8 cellular contexts compared by ENCODE assay signal in the genomic region with DNA sequence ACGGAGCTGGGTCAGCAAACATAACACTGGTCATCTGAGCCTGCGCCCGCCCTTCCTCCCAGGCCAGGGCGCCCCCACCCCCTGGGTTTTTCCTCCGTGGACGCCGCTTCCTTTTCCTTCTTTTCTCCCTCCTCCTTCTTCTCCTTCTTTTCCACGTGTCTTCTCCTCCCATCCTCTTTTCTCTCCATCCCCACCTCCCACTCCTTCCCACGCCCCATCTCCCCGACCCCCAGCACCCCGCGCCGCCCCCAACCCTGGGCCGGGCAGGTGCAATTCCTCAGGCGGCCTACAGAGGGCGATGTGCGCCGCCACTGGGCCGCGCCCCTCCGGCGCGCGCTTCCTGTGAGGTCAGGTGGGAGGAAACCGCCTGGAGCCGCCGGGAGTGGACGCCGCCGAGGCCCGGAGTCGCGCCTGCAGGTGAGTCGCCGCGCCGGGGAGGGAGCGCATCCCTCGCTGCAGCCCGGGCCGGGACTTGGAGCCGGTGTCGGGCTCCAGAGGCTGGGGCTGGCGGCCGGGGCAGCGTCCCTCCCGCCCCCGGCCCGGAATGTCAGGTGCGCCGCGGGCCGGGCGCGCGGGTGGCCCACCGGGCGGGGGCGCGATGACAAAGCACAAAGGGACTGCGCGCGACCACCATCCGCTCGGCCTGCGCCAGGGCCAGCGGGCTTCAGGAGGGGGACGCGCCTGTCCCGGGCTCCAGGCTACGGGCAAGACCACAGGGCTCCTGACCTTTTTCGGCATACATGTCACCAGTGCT. TPM values are rescaled to one million over a fixed set of nuclear protein-coding genes. Genes with fewer than 3 reads are reported as not detected.
DNase-seq lines count a peak whose midpoint lies in the region; ATAC-seq and TF ChIP-seq lines count a peak whose summit lies in the region.

A gene with protein sequence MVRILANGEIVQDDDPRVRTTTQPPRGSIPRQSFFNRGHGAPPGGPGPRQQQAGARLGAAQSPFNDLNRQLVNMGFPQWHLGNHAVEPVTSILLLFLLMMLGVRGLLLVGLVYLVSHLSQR (plus strand): TSS at position 351 of the 754 bp plus-strand sequence. CDS start 1,497 bp downstream, outside the sequence.

- H3K9ac ChIP-seq in HCT116 (ENCODE audit: low read length) (peak within 1 kb of the TSS; percentile 67), trophoblast cell (ENCODE audit: low read length) (peak within 1 kb of the TSS; percentile 28)

- H3K79me2 ChIP-seq in HCT116 (ENCODE audit: insufficient read depth, low read length) (peaks cover 15% of the 10 kb centered on the region), PC-9 (ENCODE audit: low read depth) (no peaks in the 10 kb centered on the region), trophoblast cell (ENCODE audit: control insufficient read depth, insufficient read depth, low read length, poor library complexity) (peaks cover 6% of the 10 kb centered on the region)

- RAD21 ChIA-PET in HCT116 (lab: Charles Lee; ENCODE audit: low non-redundant PET in 1 of 2, low total read pairs in 2 of 2, uncharacterized antibody in 2 of 2, unreplicated experiment in 2 of 2): no interaction called here

- H3K36me3 ChIP-seq in HCT116 (ENCODE audit: control insufficient read depth in 1 of 2, insufficient read depth in 2 of 2, low read length in 2 of 2) (peaks cover 7 to 8% of the 10 kb centered on the region in 2 experiments; a peak in 3 of 4 replicates), PC-9 (ENCODE audit: low read depth) (no peaks in the 10 kb centered on the region), trophoblast cell (ENCODE audit: control insufficient read depth in 1 of 2, insufficient read depth in 2 of 2, low read length in 2 of 2) (peaks cover 18 to 20% of the 10 kb centered on the region in 2 experiments), tibial nerve (peaks cover 0 to 16% (median 0%) of the 10 kb centered on the region in 3 donors)

- peaks cover 14% of the 10 kb centered on the region for H3K36me3 Mint-ChIP-seq in CD4-positive, alpha-beta T cell (ENCODE audit: low read depth)

- no peak within 1 kb of the TSS for H3K23ac ChIP-seq in trophoblast cell (ENCODE audit: low read length)

- peak within 1 kb of the TSS; percentile 72 for H3K14ac ChIP-seq in trophoblast cell (ENCODE audit: low read length)

- peak within 1 kb of the TSS; percentile 91 for H4K12ac ChIP-seq in trophoblast cell (ENCODE audit: low read depth, low read length)

- no peaks in the 10 kb centered on the region for H3K27me3 Mint-ChIP-seq in CD4-positive, alpha-beta T cell

- CTCF ChIA-PET in CD4-positive, alpha-beta T cell (lab: Charles Lee): interaction anchor here (1.1 to 1.4 kb wide), 2 partner anchors 9 to 119 kb away, joined by 3 to 4 read pairs; no protein-coding TSS in a partner anchor
- CTCF ChIA-PET in HCT116 (lab: Charles Lee): interaction anchor here (1.0 to 2.2 kb wide), 5 partner anchors 11 to 297 kb away, joined by 3 to 9 read pairs (median 3); no protein-coding TSS in a partner anchor
- CTCF ChIA-PET in PC-9 (lab: Charles Lee): interaction anchor here (0.8 to 1.0 kb wide), 3 partner anchors 11 to 223 kb away, joined by 3 to 12 read pairs (median 3); no protein-coding TSS in a partner anchor

- H3K4ac ChIP-seq in trophoblast cell (ENCODE audit: low read depth, low read length): peak within 1 kb of the TSS; percentile 60

- peak within 1 kb of the TSS; percentile 76 for H3K18ac ChIP-seq in trophoblast cell (ENCODE audit: low read length)

- TF ChIP-seq RAD21 in HCT116 (IDR thresholded peaks at IDR 0.05; ENCODE audit: low read depth): peak; percentile 17; the same call in 1 of the 2 replicates

- H2AK5ac ChIP-seq in trophoblast cell (ENCODE audit: low read length): peak within 1 kb of the TSS; percentile 18

- H3F3A ChIP-seq in PC-9 (ENCODE audit: insufficient read depth, low read depth): no peaks in the 10 kb centered on the region

- H3K27ac Mint-ChIP-seq in CD4-positive, alpha-beta T cell: peak within 1 kb of the TSS; percentile 67

- peaks cover 2 to 15% of the 10 kb centered on the region in 2 experiments; a peak in 3 of 4 replicates for H3K4me1 ChIP-seq in HCT116 (ENCODE audit: control insufficient read depth in 1 of 2, insufficient read depth in 2 of 2, low read length in 2 of 2)
- H3K4me1 ChIP-seq in PC-9 (replicated peaks; ENCODE audit: insufficient read depth): peaks cover 8% of the 10 kb centered on the region; the same call in 1 of the 2 replicates
- peaks cover 9 to 10% of the 10 kb centered on the region in 2 experiments for H3K4me1 ChIP-seq in trophoblast cell (ENCODE audit: control insufficient read depth in 1 of 2, insufficient read depth in 2 of 2, low read length in 2 of 2)
- H3K4me1 ChIP-seq in tibial nerve: peaks cover 0 to 18% (median 0%) of the 10 kb centered on the region in 4 donors

- H2AFZ ChIP-seq in HCT116 (ENCODE audit: low read depth, low read length, poor library complexity, severe bottlenecking): peak within 1 kb of the TSS; percentile 74
- H2AFZ ChIP-seq in PC-9: peak within 1 kb of the TSS; percentile 88
- peak within 1 kb of the TSS; percentile 82 for H2AFZ ChIP-seq in trophoblast cell (ENCODE audit: insufficient read depth, low read length, poor library complexity)

- POLR2A ChIA-PET in CD4-positive, alpha-beta T cell (lab: Charles Lee): no interaction called here
- POLR2A ChIA-PET in HCT116 (lab: Charles Lee) (no interaction called here), PC-9 (lab: Charles Lee; ENCODE audit: unreplicated experiment) (interaction anchor here (0.6 kb wide), 1 partner anchor 206 kb away, joined by 6 read pairs; no protein-coding TSS in a partner anchor)

- H3K79me1 ChIP-seq in trophoblast cell (ENCODE audit: low read length): peaks cover 9% of the 10 kb centered on the region

- peak within 1 kb of the TSS; percentile 25 for H3K27ac ChIP-seq in CD4-positive, alpha-beta T cell (ENCODE audit: low read depth, low read length)
- H3K27ac ChIP-seq in HCT116 (ENCODE audit: low read depth, low read length) (peak within 1 kb of the TSS; percentile 73; the same call in 1 of the 2 replicates), PC-9 (no peak within 1 kb of the TSS), trophoblast cell (ENCODE audit: low read depth, low read length) (no peak within 1 kb of the TSS), tibial nerve (peak within 1 kb of the TSS in 3 of 4 donors; percentile 33 to 68 (median 64))

- H3K4me3 ChIP-seq in HCT116 (replicated peaks in 1 of 2; ENCODE audit: low read depth in 1 of 2, low read length in 2 of 2) (peak within 1 kb of the TSS; percentile 82 to 95), PC-9 (peak within 1 kb of the TSS; percentile 81), trophoblast cell (ENCODE audit: low read depth, low read length) (peak within 1 kb of the TSS; percentile 78), tibial nerve (peak within 1 kb of the TSS; percentile 40 to 72 (median 55))

- no peak within 1 kb of the TSS for H2BK5ac ChIP-seq in trophoblast cell (ENCODE audit: low read depth, low read length, poor library complexity)

- H3K9me3 Mint-ChIP-seq in CD4-positive, alpha-beta T cell: no peaks in the 10 kb centered on the region

- no peaks in the 10 kb centered on the region for H3K27me3 ChIP-seq in CD4-positive, alpha-beta T cell (ENCODE audit: control insufficient read depth, insufficient read depth, low read length)
- no peaks in the 10 kb centered on the region for H3K27me3 ChIP-seq in HCT116 (ENCODE audit: insufficient read depth, low read length)
- peaks cover 3% of the 10 kb centered on the region; the same call in 1 of the 2 replicates for H3K27me3 ChIP-seq in PC-9 (ENCODE audit: insufficient read depth, low read depth)
- H3K27me3 ChIP-seq in trophoblast cell (ENCODE audit: insufficient read depth, low read length): no peaks in the 10 kb centered on the region
- peaks cover 0 to 7% of the 10 kb centered on the region in 2 donors for H3K27me3 ChIP-seq in tibial nerve

- H3K4me1 Mint-ChIP-seq in CD4-positive, alpha-beta T cell (ENCODE audit: low read depth): peaks cover 19% of the 10 kb centered on the region

- H3K9me2 ChIP-seq in HCT116 (ENCODE audit: insufficient read depth): no peaks in the 10 kb centered on the region
- H3K9me2 ChIP-seq in PC-9 (ENCODE audit: insufficient read depth): no peaks in the 10 kb centered on the region

- ATAC-seq in CD4-positive, alpha-beta T cell (ENCODE audit: poor library complexity): peak; percentile 97
- peak; percentile 94 for ATAC-seq in HCT116

- H4K20me1 ChIP-seq in HCT116 (ENCODE audit: insufficient read depth): no peaks in the 10 kb centered on the region
- H4K20me1 ChIP-seq in PC-9 (ENCODE audit: insufficient read depth): no peaks in the 10 kb centered on the region

- TF ChIP-seq POLR2A in HCT116 (IDR thresholded peaks at IDR 0.05; ENCODE audit: borderline replicate concordance, extremely low read depth, insufficient read depth, insufficient read length) (no peak), tibial nerve (IDR thresholded peaks at IDR 0.05) (peak in 1 of 2 donors; percentile 11)

- peak; percentile 100 for TF ChIP-seq CTCF in CD4-positive, alpha-beta T cell (IDR thresholded peaks at IDR 0.05)
- peak; percentile 57 to 93 (median 91) for TF ChIP-seq CTCF in HCT116 (IDR thresholded peaks at IDR 0.05 in 2 of 3, conservative IDR thresholded peaks at IDR 0.05 in 1 of 3; ENCODE audit: borderline replicate concordance in 1 of 3, insufficient read depth in 1 of 3, low read depth in 2 of 3, low read length in 2 of 3)
- TF ChIP-seq CTCF in PC-9 (conservative IDR thresholded peaks at IDR 0.05): peak; percentile 100
- peak; percentile 86 to 100 (median 98) for TF ChIP-seq CTCF in tibial nerve (IDR thresholded peaks at IDR 0.05)

- 80% methylated on average over 1 of the region's 72 CpGs for WGBS in trophoblast cell (ENCODE audit: extremely low coverage, insufficient coverage, insufficient read length)
- WGBS in tibial nerve, 2 donors: 4 to 7% methylated on average over 32 to 37 of the region's 72 CpGs

- no peak for TF ChIP-seq EP300 in tibial nerve (IDR thresholded peaks at IDR 0.05)

- peak; percentile 60 to 78 (median 68) for DNase-seq in CD4-positive, alpha-beta T cell
- DNase-seq in HCT116 (ENCODE audit: low read depth, low spot score): peak; percentile 45
- peak; percentile 64 to 86 for DNase-seq in PC-9
- DNase-seq in activated gamma-delta T cell treated with Interleukin-2 at 50 U/mL for 16 hours: peak; percentile 69
- peak; percentile 69 for DNase-seq in glomerular visceral epithelial cell (ENCODE audit: extremely low spot score)
- DNase-seq in trophoblast cell: peak; percentile 50 to 68
- DNase-seq in tibial nerve (ENCODE audit: low spot score in 2 of 2): peak in 1 of 2 donors; percentile 17
- DNase-seq in GDM1 (lab: John Stamatoyannopoulos, UW): no peak

- H3K4me3 Mint-ChIP-seq in CD4-positive, alpha-beta T cell: peak within 1 kb of the TSS; percentile 87

- H3K9me3 ChIP-seq in CD4-positive, alpha-beta T cell (ENCODE audit: control insufficient read depth, low read length): no peaks in the 10 kb centered on the region
- H3K9me3 ChIP-seq in HCT116 (ENCODE audit: control insufficient read depth in 1 of 2, insufficient read depth in 1 of 2, low read depth in 1 of 2, low read length in 2 of 2): no peaks in the 10 kb centered on the region
- H3K9me3 ChIP-seq in PC-9 (ENCODE audit: insufficient read depth, low read depth): no peaks in the 10 kb centered on the region
- peaks cover 3% of the 10 kb centered on the region for H3K9me3 ChIP-seq in trophoblast cell (ENCODE audit: insufficient read depth, low read depth, low read length)
- no peaks in the 10 kb centered on the region for H3K9me3 ChIP-seq in tibial nerve

- peak within 1 kb of the TSS; percentile 70 for H2BK120ac ChIP-seq in trophoblast cell (ENCODE audit: insufficient read depth, low read length, poor library complexity)

- intact Hi-C loops in CD4-positive, alpha-beta T cell (cut with DNase I, micrococcal nuclease): loop anchor here (2.0 to 10.0 kb wide), 3 partner anchors 65 to 1865 kb away; no protein-coding TSS in a partner anchor
- intact Hi-C loops in HCT116 (cut with micrococcal nuclease) (no loop called here), PC-9 (cut with micrococcal nuclease; ENCODE audit: unreplicated experiment) (loop anchor here (10.0 kb wide), 1 partner anchor 625 kb away; no protein-coding TSS in a partner anchor)

- H4K91ac ChIP-seq in trophoblast cell (ENCODE audit: low read depth, low read length): peak within 1 kb of the TSS; percentile 75

- BruUV-seq in HCT116 (replicated peaks; lab: Mats Ljungman, UMichigan) (no TSS peak), PC-9 (replicated peaks; lab: Mats Ljungman, UMichigan) (no TSS peak)

- peak within 1 kb of the TSS; percentile 91 for H4K8ac ChIP-seq in trophoblast cell (ENCODE audit: low read depth, low read length)

- peak within 1 kb of the TSS; percentile 97 for H3K4me2 ChIP-seq in HCT116 (ENCODE audit: low read length)
- H3K4me2 ChIP-seq in PC-9: peak within 1 kb of the TSS; percentile 96
- peak within 1 kb of the TSS; percentile 75 for H3K4me2 ChIP-seq in trophoblast cell (ENCODE audit: low read length)

- no peak within 1 kb of the TSS for H2BK12ac ChIP-seq in trophoblast cell (ENCODE audit: low read length)

RNA-seq across cellular contexts. Expression of the gene that starts here (rescaled TPM):
- total RNA-seq in CD4-positive, alpha-beta T cell: 10 to 100 TPM; 14.1 to 17.5 TPM
- total RNA-seq in HCT116 (2021; ENCODE audit: unreplicated experiment) (18.0 TPM), PC-9 (2021) (10.7 and 13.0 TPM in 2 replicates), tibial nerve (1 to 10 TPM in 2 of 4 donors, under 1 TPM in 2; 0.44 to 5.7 (median 2.4) TPM)
- 27.0 and 31.1 TPM in 2 replicates for polyA plus RNA-seq in HCT116 (2012)
- 14.4 and 14.7 TPM in 2 replicates for polyA plus RNA-seq in trophoblast cell (2013)

Comparison
In these comparisons a context has a peak if more than half of its experiments do, and no peak if none do; other contexts are left out.
1. H3K27ac ChIP-seq: peak in CD4-positive, alpha-beta T cell (single experiment), HCT116 (single experiment) and tibial nerve (3 of 4); none in PC-9 (single experiment) and trophoblast cell (single experiment).
2. Peak in every context shown above with its lines, with median percentiles within 50 percentile points of each other: CTCF ChIP-seq, H2AFZ ChIP-seq, H3K4me2 ChIP-seq and H3K4me3 ChIP-seq.